Comparison of ENCODE assay signal across 34 cellular contexts in genomic region chr12:69287556-69287955, GRCh38.
"Had no signal": no experiment of that assay in that cellular context is flagged by ENCODE, and none has a peak within 500 bp of the region (broad histone marks: within the 10 kb centered on the region; RNA-seq: fewer than 3 reads in every experiment).

No MANE protein-coding gene starts in this region.

- H3K4me3 ChIP-seq: MG63 had no signal

- H3K9me3 ChIP-seq: MG63 had no signal

- H3K27ac ChIP-seq: KMS-11 had no signal

- H3K36me3 ChIP-seq: MG63 had no signal

- DNase-seq: Karpas-422, Kasumi-1, MG63, MM.1S, MV-4-11, NCI-H1048, NCI-H1092, NCI-H1092 treated with DMSO at 0.1 percent for 48 hours, NCI-H1105, NCI-H1105 treated with DMSO at 0.1 percent for 48 hours, NCI-H1417, NCI-H1417 treated with DMSO at 0.1 percent for 48 hours, NCI-H1436, NCI-H1436 treated with DMSO at 0.1 percent for 48 hours, NCI-H146, NCI-H1694, NCI-H1694 treated with DMSO at 0.1 percent for 48 hours, NCI-H187, NCI-H187 treated with DMSO at 0.1 percent for 48 hours, NCI-H1930, NCI-H2029, NCI-H2029 treated with DMSO at 0.1 percent for 48 hours, NCI-H2081, NCI-H2081 treated with DMSO at 0.1 percent for 48 hours, NCI-H2171, NCI-H2171 treated with DMSO at 0.1 percent for 48 hours, NCI-H2227 treated with DMSO at 0.1 percent for 48 hours, NCI-H226, NCI-H345, NCI-H446, NCI-H446 treated with DMSO at 0.1 percent for 48 hours, NCI-H510A, NCI-H510A treated with DMSO at 0.1 percent for 48 hours had no signal

- H3K4me2 ChIP-seq: KMS-11 had no signal

- H3K9ac ChIP-seq: KMS-11 had no signal
